23 cellular contexts compared by ENCODE assay signal in the genomic region with DNA sequence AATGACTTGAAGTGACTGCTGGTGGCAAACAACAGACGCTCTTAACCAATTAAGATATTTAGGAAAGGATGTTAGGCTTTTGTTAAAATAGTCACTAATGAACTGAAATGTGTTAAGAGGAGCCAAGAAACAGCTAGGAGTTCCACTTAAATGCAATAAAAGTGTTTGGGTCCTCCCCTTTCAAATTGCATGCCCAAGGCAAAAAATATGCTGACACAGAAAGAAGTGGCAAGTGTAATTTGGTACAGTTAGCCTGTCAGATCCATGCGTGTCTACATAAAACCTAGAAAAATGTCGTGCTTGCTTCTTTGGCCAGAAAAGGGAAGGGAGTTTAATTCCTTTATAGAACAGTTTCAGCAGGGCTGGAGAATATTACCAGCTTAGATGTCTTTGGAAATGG.
DNase-seq lines count a peak whose midpoint lies in the region; ATAC-seq and TF ChIP-seq lines count a peak whose summit lies in the region.
"Had no signal": no experiment of that assay in that cellular context is flagged by ENCODE, and none has a peak within 500 bp of the region (broad histone marks: within the 10 kb centered on the region; RNA-seq: fewer than 3 reads in every experiment).

No MANE protein-coding gene starts in this region.

- no peak for TF ChIP-seq CTCF in adrenal gland (IDR thresholded peaks at IDR 0.05)

- no peaks in the 10 kb centered on the region for H3K27me3 Mint-ChIP-seq in T-helper 2 cell treated with Interferon-gamma antibody and Interleukin-4, amounts not matched to agents 5 μg/mL and 100 μg/mL, for 36 hours (ENCODE audit: low read depth)
- no peaks in the 10 kb centered on the region for H3K27me3 Mint-ChIP-seq in CD4-positive, alpha-beta memory T cell
- H3K27me3 Mint-ChIP-seq in memory B cell = no peaks in the 10 kb centered on the region
- no peaks in the 10 kb centered on the region for H3K27me3 Mint-ChIP-seq in activated CD4-positive, alpha-beta T cell treated with anti-CD3 and anti-CD28 coated beads, Interleukin-2, amount 10 ng/mL, durations not matched to agents 7 days and 5 days
- H3K27me3 Mint-ChIP-seq: activated naive CD8-positive, alpha-beta T cell treated with anti-CD3 and anti-CD28 coated beads, Interleukin-2, amount 10 ng/mL, durations not matched to agents 7 days and 5 days; IgD-negative memory B cell had no signal

- H3K36me3 Mint-ChIP-seq in T-helper 2 cell treated with Interferon-gamma antibody and Interleukin-4, amounts not matched to agents 5 μg/mL and 100 μg/mL, for 36 hours (ENCODE audit: low read depth) = peaks cover 74% of the 10 kb centered on the region
- H3K36me3 Mint-ChIP-seq in CD4-positive, alpha-beta memory T cell = peaks cover 57 to 79% of the 10 kb centered on the region in 2 donors
- peaks cover 37% of the 10 kb centered on the region for H3K36me3 Mint-ChIP-seq in memory B cell
- H3K36me3 Mint-ChIP-seq in activated CD4-positive, alpha-beta T cell treated with anti-CD3 and anti-CD28 coated beads, Interleukin-2, amount 10 ng/mL, durations not matched to agents 7 days and 5 days (ENCODE audit: low read depth) = peaks cover 77% of the 10 kb centered on the region

- CTCF ChIA-PET in CD4-positive, alpha-beta memory T cell (lab: Charles Lee; ENCODE audit: partially characterized antibody) = interaction anchor here (1.0 to 2.3 kb wide), 3 partner anchors 8 to 30 kb away, joined by 3 to 7 read pairs (median 3); no protein-coding TSS in a partner anchor
- CTCF ChIA-PET in activated CD4-positive, alpha-beta T cell treated with anti-CD3 and anti-CD28 coated beads, Interleukin-2, amount 10 ng/mL, durations not matched to agents 7 days and 5 days (lab: Charles Lee) = interaction anchor here (3.1 kb wide), 1 partner anchor 9 kb away, joined by 15 read pairs; no protein-coding TSS in a partner anchor

- POLR2A ChIA-PET in CD4-positive, alpha-beta memory T cell (lab: Charles Lee; ENCODE audit: partially characterized antibody) = no interaction called here
- POLR2A ChIA-PET in activated CD4-positive, alpha-beta T cell treated with anti-CD3 and anti-CD28 coated beads, Interleukin-2, amount 10 ng/mL, durations not matched to agents 7 days and 5 days (lab: Charles Lee) = no interaction called here

- peaks cover 24% of the 10 kb centered on the region for H3K36me3 ChIP-seq in CD4-positive, alpha-beta memory T cell (ENCODE audit: insufficient read depth, low read length)
- peaks cover 0 to 23% of the 10 kb centered on the region in 2 donors for H3K36me3 ChIP-seq in adrenal gland (replicated peaks in 1 of 2)
- H3K36me3 ChIP-seq: uterus had no signal

- H3K4me1 Mint-ChIP-seq in T-helper 2 cell treated with Interferon-gamma antibody and Interleukin-4, amounts not matched to agents 5 μg/mL and 100 μg/mL, for 36 hours (ENCODE audit: low read depth) = peaks cover 30% of the 10 kb centered on the region
- H3K4me1 Mint-ChIP-seq in CD4-positive, alpha-beta memory T cell = peaks cover 26 to 56% (median 45%) of the 10 kb centered on the region in 4 donors
- H3K4me1 Mint-ChIP-seq in memory B cell = peaks cover 13% of the 10 kb centered on the region
- peaks cover 13% of the 10 kb centered on the region for H3K4me1 Mint-ChIP-seq in activated CD4-positive, alpha-beta T cell treated with anti-CD3 and anti-CD28 coated beads, Interleukin-2, amount 10 ng/mL, durations not matched to agents 7 days and 5 days

- H3K9me3 ChIP-seq in CD4-positive, alpha-beta memory T cell (ENCODE audit: control insufficient read depth in 1 of 2, low read length in 2 of 2) = no peaks in the 10 kb centered on the region
- no peaks in the 10 kb centered on the region for H3K9me3 ChIP-seq in adrenal gland (replicated peaks in 1 of 3)
- H3K9me3 ChIP-seq: BLaER1, sigmoid colon, uterus had no signal

- ATAC-seq in memory B cell (ENCODE audit: low read depth) (no peak), GM18520 (IDR thresholded peaks at IDR 0.05; ENCODE audit: unreplicated experiment) (no peak), HG03280 (IDR thresholded peaks at IDR 0.05; ENCODE audit: unreplicated experiment) (no peak)

- TF ChIP-seq POLR2A in adrenal gland (IDR thresholded peaks at IDR 0.05) = no peak

- no peak overlapping the region for H3K27ac ChIP-seq in CD4-positive, alpha-beta memory T cell (ENCODE audit: low read depth, low read length)
- H3K27ac ChIP-seq in adrenal gland = peak overlapping the region in 3 of 5 donors; percentile 36 to 59 (median 38)
- H3K27ac ChIP-seq: BLaER1, brain microvascular endothelial cell, sigmoid colon, uterus had no signal

- 82 to 93% (median 86%) methylated on average over 3 of the region's 3 CpGs for WGBS in adrenal gland, 4 donors

- no peak overlapping the region for H3K4me3 Mint-ChIP-seq in T-helper 2 cell treated with Interferon-gamma antibody and Interleukin-4, amounts not matched to agents 5 μg/mL and 100 μg/mL, for 36 hours
- no peak overlapping the region for H3K4me3 Mint-ChIP-seq in CD4-positive, alpha-beta memory T cell
- no peak overlapping the region for H3K4me3 Mint-ChIP-seq in memory B cell
- no peak overlapping the region for H3K4me3 Mint-ChIP-seq in activated CD4-positive, alpha-beta T cell treated with anti-CD3 and anti-CD28 coated beads, Interleukin-2, amount 10 ng/mL, durations not matched to agents 7 days and 5 days
- H3K4me3 Mint-ChIP-seq: activated naive CD8-positive, alpha-beta T cell treated with anti-CD3 and anti-CD28 coated beads, Interleukin-2, amount 10 ng/mL, durations not matched to agents 7 days and 5 days; IgD-negative memory B cell had no signal

- H3K27me3 ChIP-seq in CD4-positive, alpha-beta memory T cell (ENCODE audit: insufficient read depth, low read length) = no peaks in the 10 kb centered on the region
- H3K27me3 ChIP-seq in adrenal gland = no peaks in the 10 kb centered on the region
- H3K27me3 ChIP-seq: BLaER1, brain microvascular endothelial cell, sigmoid colon, uterus had no signal

- intact Hi-C loops in CD4-positive, alpha-beta memory T cell (cut with micrococcal nuclease) = no loop called here
- intact Hi-C loops in adrenal gland (cut with DNase I) = no loop called here

- H3K9me3 Mint-ChIP-seq in T-helper 2 cell treated with Interferon-gamma antibody and Interleukin-4, amounts not matched to agents 5 μg/mL and 100 μg/mL, for 36 hours = no peaks in the 10 kb centered on the region
- peaks cover 0 to 3% (median 0%) of the 10 kb centered on the region in 8 donors for H3K9me3 Mint-ChIP-seq in CD4-positive, alpha-beta memory T cell
- peaks cover 1% of the 10 kb centered on the region for H3K9me3 Mint-ChIP-seq in memory B cell
- H3K9me3 Mint-ChIP-seq in activated CD4-positive, alpha-beta T cell treated with anti-CD3 and anti-CD28 coated beads, Interleukin-2, amount 10 ng/mL, durations not matched to agents 7 days and 5 days = no peaks in the 10 kb centered on the region
- H3K9me3 Mint-ChIP-seq: activated naive CD8-positive, alpha-beta T cell treated with anti-CD3 and anti-CD28 coated beads, Interleukin-2, amount 10 ng/mL, durations not matched to agents 7 days and 5 days; IgD-negative memory B cell had no signal

- H3K4me1 ChIP-seq in CD4-positive, alpha-beta memory T cell (ENCODE audit: insufficient read depth, low read length) = peaks cover 4% of the 10 kb centered on the region
- H3K4me1 ChIP-seq in adrenal gland (replicated peaks in 1 of 2) = peaks cover 0 to 13% of the 10 kb centered on the region in 2 donors
- H3K4me1 ChIP-seq: sigmoid colon, uterus had no signal

- no peak overlapping the region for H3K4me3 ChIP-seq in CD4-positive, alpha-beta memory T cell (ENCODE audit: low read length in 2 of 2)
- H3K4me3 ChIP-seq in adrenal gland = no peak overlapping the region
- H3K4me3 ChIP-seq: BLaER1, sigmoid colon, uterus had no signal

- peak overlapping the region; percentile 4 for H3K27ac Mint-ChIP-seq in T-helper 2 cell treated with Interferon-gamma antibody and Interleukin-4, amounts not matched to agents 5 μg/mL and 100 μg/mL, for 36 hours
- H3K27ac Mint-ChIP-seq in CD4-positive, alpha-beta memory T cell = peak overlapping the region in 4 of 7 donors; percentile 14 to 62 (median 34)
- H3K27ac Mint-ChIP-seq in memory B cell = peak overlapping the region; percentile 58
- H3K27ac Mint-ChIP-seq in activated CD4-positive, alpha-beta T cell treated with anti-CD3 and anti-CD28 coated beads, Interleukin-2, amount 10 ng/mL, durations not matched to agents 7 days and 5 days = no peak overlapping the region

- DNase-seq in T-helper 2 cell treated with Interferon-gamma antibody and Interleukin-4, amounts not matched to agents 5 μg/mL and 100 μg/mL, for 36 hours (ENCODE audit: low spot score) = no peak
- no peak for DNase-seq in T-helper 2 cell
- no peak for DNase-seq in CD4-positive, alpha-beta memory T cell
- no peak for DNase-seq in adrenal gland
- no peak for DNase-seq in memory B cell (ENCODE audit: low spot score in 2 of 2)
- no peak for DNase-seq in activated CD4-positive, alpha-beta T cell treated with anti-CD3 and anti-CD28 coated beads, Interleukin-2, amount 10 ng/mL, durations not matched to agents 7 days and 5 days
- DNase-seq: activated naive CD8-positive, alpha-beta T cell treated with anti-CD3 and anti-CD28 coated beads, Interleukin-2, amount 10 ng/mL, durations not matched to agents 7 days and 5 days; activated T-cell treated with anti-CD3 and anti-CD28 coated beads, Interleukin-2, amount 50 U/mL, for 48 hours; brain microvascular endothelial cell; dermis blood vessel endothelial cell; foreskin fibroblast; hypothalamus; kidney; MM.1S; NCI-H146; NCI-H774; SIG-M5; sigmoid colon; uterus had no signal
